In the genomic region with DNA sequence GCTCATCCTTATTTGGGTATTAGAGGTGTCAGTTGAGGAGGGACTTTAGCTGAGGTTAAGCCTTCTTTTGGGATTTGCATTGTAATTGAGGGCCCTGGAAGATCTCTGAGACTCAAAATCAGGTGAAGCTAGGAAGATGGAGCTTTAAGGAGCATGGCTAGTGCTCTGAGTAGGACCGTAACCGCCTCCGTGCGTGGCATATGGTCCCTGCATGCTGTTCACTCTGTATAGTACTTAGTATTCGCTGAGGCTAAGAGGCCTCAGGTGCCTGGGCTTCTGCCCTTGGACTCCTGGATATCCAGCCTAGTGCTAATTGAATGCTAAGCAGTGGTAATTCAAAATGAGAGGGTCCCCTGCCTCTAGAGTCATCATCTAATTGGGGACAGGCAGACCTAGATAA, we compare ENCODE assay signal across 1 cellular context.
TF ChIP-seq lines count a peak whose summit lies in the region.

No MANE protein-coding gene starts in this region.

TF ChIP-seq in HCT116, 20 proteins besides CTCF, POLR2A, EP300 and RAD21 (continued from another document):
- TF ChIP-seq, protein P1, sequence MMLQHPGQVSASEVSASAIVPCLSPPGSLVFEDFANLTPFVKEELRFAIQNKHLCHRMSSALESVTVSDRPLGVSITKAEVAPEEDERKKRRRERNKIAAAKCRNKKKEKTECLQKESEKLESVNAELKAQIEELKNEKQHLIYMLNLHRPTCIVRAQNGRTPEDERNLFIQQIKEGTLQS (IDR thresholded peaks at IDR 0.05) = no peak
- TF ChIP-seq ELF1 (IDR thresholded peaks at IDR 0.05; ENCODE audit: borderline replicate concordance, low read depth) = no peak
- no peak for TF ChIP-seq ZFX (IDR thresholded peaks at IDR 0.05)
- no peak for TF ChIP-seq SIN3A (IDR thresholded peaks at IDR 0.05; ENCODE audit: low read depth)
- TF ChIP-seq CBX3 (IDR thresholded peaks at IDR 0.05; ENCODE audit: low read depth) = no peak
- TF ChIP-seq, protein P2, sequence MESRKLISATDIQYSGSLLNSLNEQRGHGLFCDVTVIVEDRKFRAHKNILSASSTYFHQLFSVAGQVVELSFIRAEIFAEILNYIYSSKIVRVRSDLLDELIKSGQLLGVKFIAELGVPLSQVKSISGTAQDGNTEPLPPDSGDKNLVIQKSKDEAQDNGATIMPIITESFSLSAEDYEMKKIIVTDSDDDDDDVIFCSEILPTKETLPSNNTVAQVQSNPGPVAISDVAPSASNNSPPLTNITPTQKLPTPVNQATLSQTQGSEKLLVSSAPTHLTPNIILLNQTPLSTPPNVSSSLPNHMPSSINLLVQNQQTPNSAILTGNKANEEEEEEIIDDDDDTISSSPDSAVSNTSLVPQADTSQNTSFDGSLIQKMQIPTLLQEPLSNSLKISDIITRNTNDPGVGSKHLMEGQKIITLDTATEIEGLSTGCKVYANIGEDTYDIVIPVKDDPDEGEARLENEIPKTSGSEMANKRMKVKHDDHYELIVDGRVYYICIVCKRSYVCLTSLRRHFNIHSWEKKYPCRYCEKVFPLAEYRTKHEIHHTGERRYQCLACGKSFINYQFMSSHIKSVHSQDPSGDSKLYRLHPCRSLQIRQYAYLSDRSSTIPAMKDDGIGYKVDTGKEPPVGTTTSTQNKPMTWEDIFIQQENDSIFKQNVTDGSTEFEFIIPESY (IDR thresholded peaks at IDR 0.05; ENCODE audit: extremely low read depth, insufficient replicate concordance, low read length) = no peak
- TF ChIP-seq, protein P3, sequence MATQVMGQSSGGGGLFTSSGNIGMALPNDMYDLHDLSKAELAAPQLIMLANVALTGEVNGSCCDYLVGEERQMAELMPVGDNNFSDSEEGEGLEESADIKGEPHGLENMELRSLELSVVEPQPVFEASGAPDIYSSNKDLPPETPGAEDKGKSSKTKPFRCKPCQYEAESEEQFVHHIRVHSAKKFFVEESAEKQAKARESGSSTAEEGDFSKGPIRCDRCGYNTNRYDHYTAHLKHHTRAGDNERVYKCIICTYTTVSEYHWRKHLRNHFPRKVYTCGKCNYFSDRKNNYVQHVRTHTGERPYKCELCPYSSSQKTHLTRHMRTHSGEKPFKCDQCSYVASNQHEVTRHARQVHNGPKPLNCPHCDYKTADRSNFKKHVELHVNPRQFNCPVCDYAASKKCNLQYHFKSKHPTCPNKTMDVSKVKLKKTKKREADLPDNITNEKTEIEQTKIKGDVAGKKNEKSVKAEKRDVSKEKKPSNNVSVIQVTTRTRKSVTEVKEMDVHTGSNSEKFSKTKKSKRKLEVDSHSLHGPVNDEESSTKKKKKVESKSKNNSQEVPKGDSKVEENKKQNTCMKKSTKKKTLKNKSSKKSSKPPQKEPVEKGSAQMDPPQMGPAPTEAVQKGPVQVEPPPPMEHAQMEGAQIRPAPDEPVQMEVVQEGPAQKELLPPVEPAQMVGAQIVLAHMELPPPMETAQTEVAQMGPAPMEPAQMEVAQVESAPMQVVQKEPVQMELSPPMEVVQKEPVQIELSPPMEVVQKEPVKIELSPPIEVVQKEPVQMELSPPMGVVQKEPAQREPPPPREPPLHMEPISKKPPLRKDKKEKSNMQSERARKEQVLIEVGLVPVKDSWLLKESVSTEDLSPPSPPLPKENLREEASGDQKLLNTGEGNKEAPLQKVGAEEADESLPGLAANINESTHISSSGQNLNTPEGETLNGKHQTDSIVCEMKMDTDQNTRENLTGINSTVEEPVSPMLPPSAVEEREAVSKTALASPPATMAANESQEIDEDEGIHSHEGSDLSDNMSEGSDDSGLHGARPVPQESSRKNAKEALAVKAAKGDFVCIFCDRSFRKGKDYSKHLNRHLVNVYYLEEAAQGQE (IDR thresholded peaks at IDR 0.05; ENCODE audit: low read depth) = no peak
